Comparison of ENCODE assay signal across 8 cellular contexts in the genomic region with DNA sequence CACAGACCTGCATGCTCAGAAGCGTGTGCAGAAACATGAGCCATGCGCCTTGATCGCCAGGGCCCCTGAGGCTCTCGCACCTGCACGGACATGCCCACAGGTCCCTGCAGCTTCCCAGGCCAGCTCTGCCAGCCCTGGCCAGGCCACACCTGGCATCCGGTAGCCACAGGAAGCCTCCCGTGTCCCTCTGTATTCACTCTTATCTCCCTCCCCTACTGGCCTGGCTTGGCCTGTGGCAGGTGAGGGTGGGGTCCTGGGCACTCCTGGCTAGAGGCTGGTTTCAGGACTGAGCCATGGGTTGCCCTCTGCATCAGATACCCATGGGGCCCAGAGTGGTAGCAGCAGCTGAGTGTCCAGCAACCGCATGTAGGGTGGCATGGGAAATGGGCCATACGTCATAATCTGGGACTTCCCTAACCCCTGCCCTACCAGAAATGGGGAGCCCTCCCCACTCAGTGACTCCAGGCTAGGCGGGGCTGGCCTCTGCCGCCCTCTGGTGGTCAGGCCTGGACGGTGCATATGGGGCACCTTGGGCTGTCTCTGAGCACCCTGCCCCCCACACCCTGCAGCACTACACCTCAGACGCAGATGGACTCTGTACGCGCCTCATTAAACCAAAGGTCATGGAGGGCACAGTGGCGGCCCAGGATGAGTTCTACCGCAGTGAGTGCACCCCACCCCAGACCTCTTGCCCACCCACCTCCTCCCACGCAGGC.
DNase-seq lines count a peak whose midpoint lies in the region; FAIRE-seq and TF ChIP-seq lines count a peak whose summit lies in the region.

No MANE protein-coding gene starts in this region.

- peak overlapping the region; percentile 48 for H3K27ac ChIP-seq in WERI-Rb-1

- in situ Hi-C loops in T47D (cut with HindIII; ENCODE audit: low pct_unique_long_range_greater_than_20kb, low sequenced_read_pairs), result no loop called here

- peak; percentile 73 for DNase-seq in ELR (ENCODE audit: low read depth)
- peak; percentile 78 for DNase-seq in H54 (ENCODE audit: insufficient read length, low spot score)
- DNase-seq in NCI-H1048 (lab: John Stamatoyannopoulos, UW), result peak; percentile 16
- peak; percentile 76 for DNase-seq in WERI-Rb-1
- DNase-seq in T47D (ENCODE audit: low read depth in 1 of 2, low spot score in 1 of 2), result peak; percentile 83 to 91
- DNase-seq in inferior parietal cortex (ENCODE audit: extremely low spot score), result peak; percentile 65
- DNase-seq in stimulated activated CD4-positive, alpha-beta T cell treated with anti-CD3 and anti-CD28 coated beads, Interleukin-2, amount 100 ng/mL, for 24 hours, result peak; percentile 88
- DNase-seq in DMS114 treated with DMSO at 0.1 percent for 48 hours (lab: John Stamatoyannopoulos, UW; ENCODE audit: unreplicated experiment), result no peak

- H3K36me3 ChIP-seq in WERI-Rb-1, result peaks cover 60% of the 10 kb centered on the region

- no peaks in the 10 kb centered on the region for H3K9me3 ChIP-seq in WERI-Rb-1 (ENCODE audit: severe bottlenecking)

- TF ChIP-seq CTCF in WERI-Rb-1 (IDR thresholded peaks at IDR 0.05; ENCODE audit: low read depth, low read length), result peak; percentile 98

- H3K4me3 ChIP-seq in WERI-Rb-1 (ENCODE audit: low read depth, low read length), result no peak overlapping the region

- TF ChIP-seq POLR2A in H54 (IDR thresholded peaks at IDR 0.05; ENCODE audit: low read depth, low read length), result no peak

- no peaks in the 10 kb centered on the region for H3K27me3 ChIP-seq in WERI-Rb-1 (ENCODE audit: insufficient read depth, low read depth, severe bottlenecking)

- no peak for FAIRE-seq in H54 (lab: Jason Lieb, UNC)
